8 cellular contexts compared by ENCODE assay signal in genomic region chr1:173715538-173715844, GRCh38. TPM values are rescaled to one million over a fixed set of nuclear protein-coding genes. Genes with fewer than 3 reads are reported as not detected.
DNase-seq lines count a peak whose midpoint lies in the region; ATAC-seq and TF ChIP-seq lines count a peak whose summit lies in the region.

No MANE protein-coding gene starts in this region.

- H3K27me3 Mint-ChIP-seq in memory B cell: peaks cover 5% of the 10 kb centered on the region

- H3K36me3 ChIP-seq in heart right ventricle: peaks cover 0 to 24% (median 0%) of the 10 kb centered on the region in 9 donors
- no peaks in the 10 kb centered on the region for H3K36me3 ChIP-seq in urinary bladder (ENCODE audit: insufficient read depth)

- H3K9me3 ChIP-seq in heart right ventricle: no peaks in the 10 kb centered on the region

- in situ Hi-C loops in astrocyte of the spinal cord (cut with HindIII; ENCODE audit: low sequenced_read_pairs): no loop called here

- TF ChIP-seq CTCF in heart right ventricle (IDR thresholded peaks at IDR 0.05) (no peak), astrocyte of the spinal cord (IDR thresholded peaks at IDR 0.05; ENCODE audit: low read depth, low read length) (no peak)

- intact Hi-C loops in heart right ventricle (cut with DNase I): loop anchor here in 5 of 10 donors (2.0 to 10.0 kb wide), 5 partner anchors 107 to 287 kb away; partner anchors contain the start of genes CENPL (in 1 of the 5) and DARS2 (in 1 of the 5)
- intact Hi-C loops in Right ventricle myocardium superior (cut with DNase I): no loop called here

- 0 to 1% methylated on average over 8 of the region's 8 CpGs for WGBS in heart right ventricle, 2 donors
- under 1% methylated on average over 8 of the region's 8 CpGs for WGBS in urinary bladder

- H3K4me3 ChIP-seq in heart right ventricle (peak overlapping the region; percentile 65 to 96 (median 84)), astrocyte of the spinal cord (ENCODE audit: low read depth, low read length) (peak overlapping the region; percentile 94), urinary bladder (ENCODE audit: low read depth, low read length) (peak overlapping the region; percentile 85)

- peak overlapping the region; percentile 91 for H3K27ac Mint-ChIP-seq in memory B cell

- no peak for ATAC-seq in heart right ventricle
- ATAC-seq in Right ventricle myocardium superior (ENCODE audit: poor library complexity): no peak
- no peak for ATAC-seq in memory B cell (ENCODE audit: low read depth)
- ATAC-seq in HG03521 (IDR thresholded peaks at IDR 0.05; ENCODE audit: unreplicated experiment): no peak

- H3K4me1 ChIP-seq in heart right ventricle: peaks cover 0 to 30% (median 25%) of the 10 kb centered on the region in 9 donors
- no peaks in the 10 kb centered on the region for H3K4me1 ChIP-seq in urinary bladder (ENCODE audit: insufficient read depth)

- DNase-seq in heart right ventricle (no peak), Right ventricle myocardium superior (no peak), astrocyte of the spinal cord (ENCODE audit: low read depth, low spot score) (peak; percentile 3), memory B cell (ENCODE audit: low spot score in 2 of 2) (no peak), NCI-H748 (lab: John Stamatoyannopoulos, UW; ENCODE audit: unreplicated experiment) (no peak), AG20443 (ENCODE audit: low spot score) (no peak)

- peak overlapping the region; percentile 95 for H3K4me3 Mint-ChIP-seq in memory B cell

- peaks cover 0 to 23% (median 7%) of the 10 kb centered on the region in 7 donors for H3K27me3 ChIP-seq in heart right ventricle

- peaks cover 7% of the 10 kb centered on the region for H3K36me3 Mint-ChIP-seq in memory B cell

- H3K4me1 Mint-ChIP-seq in memory B cell: peaks cover 16% of the 10 kb centered on the region

- H3K9me3 Mint-ChIP-seq in memory B cell: no peaks in the 10 kb centered on the region

- H3K27ac ChIP-seq in heart right ventricle (peak overlapping the region; percentile 75 to 95 (median 92)), urinary bladder (ENCODE audit: low read depth) (peak overlapping the region; percentile 83)

RNA-seq across cellular contexts. Expression of gene KLHL20, which starts 0.7 kb away (rescaled TPM):
- total RNA-seq in heart right ventricle: 10 to 100 TPM; 14.5 to 19.4 (median 17.3) TPM
- polyA plus RNA-seq in heart right ventricle: 1 to 10 TPM; 5.0 to 6.7 TPM
- total RNA-seq in Right ventricle myocardium superior: 15.2 TPM
- total RNA-seq in urinary bladder: 45.1 TPM
- 22.5 TPM for polyA plus RNA-seq in urinary bladder

RNA-seq across cellular contexts. Expression of gene ANKRD45, which starts 45.8 kb away (rescaled TPM):
- total RNA-seq in heart right ventricle (under 1 TPM in 6 of 10 donors, not detected in 4; 0.19 to 0.57 (median 0.29) TPM), Right ventricle myocardium superior (0.24 TPM), urinary bladder (0.63 TPM)
- polyA plus RNA-seq in heart right ventricle (under 1 TPM in 1 of 2 donors, not detected in 1; 0.10 TPM), urinary bladder (0.32 TPM)
